ENCODE assay signal across 30 cellular contexts in the genomic region with DNA sequence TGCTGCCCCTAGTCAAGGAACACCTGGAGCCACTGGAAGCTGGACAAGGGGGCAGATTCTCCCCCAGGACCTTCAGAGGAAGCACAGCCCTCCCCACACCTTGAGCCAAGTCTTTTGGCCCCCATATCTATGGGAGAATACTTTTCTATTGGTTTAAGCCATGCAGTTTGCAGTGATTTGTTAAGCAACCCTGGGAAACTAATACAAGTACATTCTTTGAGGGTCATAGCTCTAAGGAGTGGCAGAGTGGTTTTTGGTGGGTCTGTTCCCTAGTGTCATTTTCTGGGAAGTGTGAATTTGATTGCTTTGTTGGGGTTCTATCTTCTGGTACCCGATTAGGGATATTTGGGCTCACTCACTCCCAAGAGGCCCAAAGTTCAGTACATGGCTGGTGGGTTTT. TPM values are rescaled to one million over a fixed set of nuclear protein-coding genes. Genes with fewer than 3 reads are reported as not detected.
"Had no signal": no experiment of that assay in that cellular context is flagged by ENCODE, and none has a peak within 500 bp of the region (broad histone marks: within the 10 kb centered on the region; RNA-seq: fewer than 3 reads in every experiment).

No MANE protein-coding gene starts in this region.

- H3K36me3 ChIP-seq: gastrocnemius medialis, thoracic aorta had no signal

- H3K27me3 ChIP-seq: gastrocnemius medialis had no signal

- DNase-seq: activated B cell treated with CpG ODN at 0.5 μM for 24 hours; activated CD4-positive, alpha-beta T cell treated with anti-CD3 and anti-CD28 coated beads for 4 hours; activated CD4-positive, alpha-beta T cell treated with anti-CD3 and anti-CD28 coated beads, Interleukin-2, amount 50 U/mL, for 4 hours; activated CD8-positive, alpha-beta memory T cell treated with anti-CD3 and anti-CD28 coated beads for 24 hours; activated effector memory CD4-positive, alpha-beta T cell treated with Interleukin-2 at 50 U/mL for 16 hours; activated naive CD4-positive, alpha-beta T cell treated with Interleukin-2 at 50 U/mL for 16 hours; anterior cingulate cortex; effector CD4-positive, alpha-beta T cell; erythroblast; gastrocnemius medialis; glutamatergic neuron; islet precursor cell; mesendoderm; retina; stimulated activated CD4-positive, alpha-beta T cell treated with anti-CD3 and anti-CD28 coated beads, Interleukin-12 subunit alpha, Interleukin-12 subunit beta, amount 100 ng/mL, for 4 hours; stimulated activated CD4-positive, alpha-beta T cell treated with anti-CD3 and anti-CD28 coated beads, Interleukin-4, amount 100 ng/mL, for 1 hour; stimulated activated naive CD8-positive, alpha-beta T cell treated with anti-CD3 and anti-CD28 coated beads, Interleukin-15, Interleukin-2, amounts not matched to agents 100 U/mL and 50 U/mL, for 24 hours had no signal

- ATAC-seq: gastrocnemius medialis; natural killer cell treated with Interleukin-12 subunit alpha and Interleukin-12 subunit beta and Interleukin-15 and Interleukin-18, amount 100 ng/mL, for 72 hours; sciatic nerve; stimulated activated naive CD8-positive, alpha-beta T cell treated with anti-CD3 and anti-CD28 coated beads, Interleukin-15, Interleukin-2, amounts not matched to agents 100 U/mL and 50 U/mL, for 24 hours had no signal

- H3K4me1 ChIP-seq: gastrocnemius medialis had no signal

- H3K4me3 ChIP-seq: gastrocnemius medialis, skin epidermis, thoracic aorta had no signal

- H3K9me3 ChIP-seq: gastrocnemius medialis, thoracic aorta had no signal

- H3K27ac ChIP-seq: gastrocnemius medialis, skin epidermis, thoracic aorta had no signal

RNA-seq across cellular contexts. Expression of gene PTCSC3, which starts 50.8 kb away (rescaled TPM):
- total RNA-seq: activated B cell treated with CpG ODN at 0.5 μM for 24 hours; bronchial epithelial cell; dermis blood vessel endothelial cell; gastrocnemius medialis; lower leg skin; mononuclear cell; myocyte; natural killer cell treated with Interleukin-12 subunit alpha and Interleukin-12 subunit beta and Interleukin-15 and Interleukin-18, amount 100 ng/mL, for 72 hours; omental fat pad; progenitor cell of endocrine pancreas; sciatic nerve; subcutaneous adipose tissue; thoracic aorta had no signal
- polyA plus RNA-seq: adipose tissue had no signal
